8 cellular contexts compared by ENCODE assay signal in genomic region chr16:30406911-30407793, GRCh38. TPM values are rescaled to one million over a fixed set of nuclear protein-coding genes. Genes with fewer than 3 reads are reported as not detected.
DNase-seq lines count a peak whose midpoint lies in the region; ATAC-seq and TF ChIP-seq lines count a peak whose summit lies in the region.

ZNF771 (plus strand) TSS chr16:30407606; CDS start chr16:30408054, 448 bp downstream.

- H2AFZ ChIP-seq in DND-41 (ENCODE audit: low read depth, low read length), result peak within 1 kb of the TSS; percentile 75

- H3K4me3 ChIP-seq in DND-41 (ENCODE audit: low read depth in 1 of 2, low read length in 2 of 2) (peak within 1 kb of the TSS; percentile 70 to 78), fibroblast of villous mesenchyme (ENCODE audit: low read depth, low read length) (peak within 1 kb of the TSS; percentile 78), stomach (peak within 1 kb of the TSS; percentile 56 to 77 (median 64))

- H3K4me1 Mint-ChIP-seq in neural crest cell, result peaks cover 27% of the 10 kb centered on the region

- TF ChIP-seq EP300 in stomach (IDR thresholded peaks at IDR 0.05), result no peak

- intact Hi-C loops in stomach (cut with DNase I; ENCODE audit: low total_unique reads), result no loop called here

- WGBS in stomach, 5 donors, result 1 to 2% (median 1%) methylated on average over 39 to 74 of the region's 74 CpGs

- peaks cover 10% of the 10 kb centered on the region; the same call in 1 of the 2 replicates for H4K20me1 ChIP-seq in DND-41 (ENCODE audit: insufficient read depth, low read length)

- H3K27ac ChIP-seq in DND-41 (ENCODE audit: low read length) (peak within 1 kb of the TSS; percentile 78), RWPE1 (peak within 1 kb of the TSS; percentile 76), stomach (peak within 1 kb of the TSS; percentile 88 to 93 (median 90))

- POLR2A ChIA-PET in RWPE1 (lab: Yijun Ruan, JAX; ENCODE audit: low non-redundant PET), result interaction anchor here (0.5 to 0.8 kb wide), 2 partner anchors 36 to 43 kb away, joined by 3 to 4 read pairs; no protein-coding TSS in a partner anchor

- H3K9me3 ChIP-seq in DND-41 (ENCODE audit: insufficient read depth, low read length, severe bottlenecking) (no peaks in the 10 kb centered on the region), stomach (no peaks in the 10 kb centered on the region)

- H3K9ac ChIP-seq in DND-41 (ENCODE audit: low read depth, low read length), result peak within 1 kb of the TSS; percentile 78

- DNase-seq in DND-41 (peak; percentile 93), KG1 (lab: John Stamatoyannopoulos, UW) (peak; percentile 73), RWPE1 (ENCODE audit: low spot score) (peak; percentile 86), fibroblast of villous mesenchyme (ENCODE audit: low read depth) (peak; percentile 84), neural crest cell (ENCODE audit: low read depth, low spot score) (peak; percentile 79), stomach (peak; percentile 95)
- DNase-seq in activated effector memory CD4-positive, alpha-beta T cell treated with anti-CD3 and anti-CD28 coated beads, Interleukin-2, amount 50 U/mL, for 16 hours, result peak; percentile 97

- H3K4me3 Mint-ChIP-seq in neural crest cell, result peak within 1 kb of the TSS; percentile 88

- peaks cover 40% of the 10 kb centered on the region for H3K79me2 ChIP-seq in DND-41 (ENCODE audit: insufficient read depth, low read length)

- no peaks in the 10 kb centered on the region for H3K9me3 Mint-ChIP-seq in neural crest cell

- peak within 1 kb of the TSS; percentile 81 for H3K27ac Mint-ChIP-seq in neural crest cell (ENCODE audit: unreplicated experiment)

- no peaks in the 10 kb centered on the region for H3K27me3 Mint-ChIP-seq in neural crest cell (ENCODE audit: low read depth)

- no peaks in the 10 kb centered on the region for H3K36me3 Mint-ChIP-seq in neural crest cell (ENCODE audit: low read depth)

- H3K27me3 ChIP-seq in DND-41 (ENCODE audit: insufficient read depth, low read length, poor library complexity) (no peaks in the 10 kb centered on the region), stomach (no peaks in the 10 kb centered on the region)

- H3K36me3 ChIP-seq in DND-41 (ENCODE audit: insufficient read depth, low read length) (peaks cover 25% of the 10 kb centered on the region), stomach (peaks cover 5 to 10% (median 10%) of the 10 kb centered on the region in 4 donors)

- TF ChIP-seq POLR2A in stomach (IDR thresholded peaks at IDR 0.05), result no peak

- ATAC-seq in DND-41 (ENCODE audit: insufficient read depth, low read depth) (peak; percentile 84), GM21619 (IDR thresholded peaks at IDR 0.05; ENCODE audit: unreplicated experiment) (peak; percentile 74)

- H3K4me1 ChIP-seq in DND-41 (ENCODE audit: insufficient read depth, low read length), result peaks cover 46% of the 10 kb centered on the region
- H3K4me1 ChIP-seq in stomach, result peaks cover 21 to 38% (median 31%) of the 10 kb centered on the region in 4 donors

- peak within 1 kb of the TSS; percentile 72 for H3K4me2 ChIP-seq in DND-41 (ENCODE audit: insufficient read depth, low read length)

- CTCF ChIA-PET in RWPE1 (lab: Yijun Ruan, JAX), result interaction anchor here (0.7 to 1.2 kb wide), 3 partner anchors 11 to 331 kb away, joined by 3 to 5 read pairs (median 4); no protein-coding TSS in a partner anchor

- TF ChIP-seq CTCF in DND-41 (IDR thresholded peaks at IDR 0.05; ENCODE audit: borderline replicate concordance, extremely low read depth, low read length, poor library complexity, severe bottlenecking), result peak; percentile 30
- no peak for TF ChIP-seq CTCF in RWPE1 (conservative IDR thresholded peaks at IDR 0.05; ENCODE audit: low read depth)
- no peak for TF ChIP-seq CTCF in fibroblast of villous mesenchyme (IDR thresholded peaks at IDR 0.05; ENCODE audit: insufficient read depth, low read depth, low read length)
- peak; percentile 26 for TF ChIP-seq CTCF in neural crest cell (conservative IDR thresholded peaks at IDR 0.05)
- no peak for TF ChIP-seq CTCF in stomach (IDR thresholded peaks at IDR 0.05)

RNA-seq across cellular contexts. Expression of gene ZNF771, which starts in this region (rescaled TPM):
- 9.5 and 10.0 TPM in 2 replicates for total RNA-seq in fibroblast of villous mesenchyme
- total RNA-seq in neural crest cell, result 17.5 and 18.9 TPM in 2 replicates
- 10 to 100 TPM in 2 of 5 donors, 1 to 10 TPM in 3; 1.2 to 28.7 (median 6.7) TPM for total RNA-seq in stomach
- 10 to 100 TPM in 1 of 3 donors, 1 to 10 TPM in 2; 3.4 to 11.0 (median 6.5) TPM for polyA plus RNA-seq in stomach

Comparison
In these comparisons a context has a peak if more than half of its experiments do, and no peak if none do; other contexts are left out.
1. Peak in every context shown above with its lines: DNase-seq, ATAC-seq, H3K4me3 ChIP-seq and H3K27ac ChIP-seq.
2. CTCF ChIP-seq: peak in DND-41 (single experiment) and neural crest cell (single experiment); none in RWPE1 (single experiment), fibroblast of villous mesenchyme (single experiment) and stomach (0 of 7).